Comparison of ENCODE assay signal across 15 cellular contexts in genomic region chr15:43908641-43909040, GRCh38.
A peak's percentile ranks its signal among the peaks of the same experiment; 100 is the strongest.
DNase-seq lines count a peak whose midpoint lies in the region; ATAC-seq and TF ChIP-seq lines count a peak whose summit lies in the region.
"Had no signal": no experiment of that assay in that cellular context is flagged by ENCODE, and none has a peak within 500 bp of the region (broad histone marks: within the 10 kb centered on the region; RNA-seq: fewer than 3 reads in every experiment).

No MANE protein-coding gene starts in this region.

- H3K36me3 Mint-ChIP-seq in T-cell = no peaks in the 10 kb centered on the region
- H3K36me3 Mint-ChIP-seq in stimulated activated naive B cell treated with anti-CD40 and anti-IgM and Interleukin-4, amounts not matched to agents 10 μg/mL and 1 μg/mL and 100 μg/mL, for 72 hours = no peaks in the 10 kb centered on the region
- H3K36me3 Mint-ChIP-seq: CD4-positive, alpha-beta memory T cell had no signal

- H3K4me1 ChIP-seq in adipocyte (ENCODE audit: control insufficient read depth, insufficient read depth, low read length) = peaks cover 56% of the 10 kb centered on the region
- H3K4me1 ChIP-seq in subcutaneous abdominal adipose tissue (ENCODE audit: control insufficient read depth in 5 of 5, insufficient read depth in 5 of 5, low read length in 5 of 5) = peaks cover 0 to 24% (median 9%) of the 10 kb centered on the region in 5 donors

- H3K36me3 ChIP-seq in adipocyte (ENCODE audit: control insufficient read depth, insufficient read depth, low read length, severe bottlenecking) = no peaks in the 10 kb centered on the region
- no peaks in the 10 kb centered on the region for H3K36me3 ChIP-seq in subcutaneous abdominal adipose tissue (ENCODE audit: control insufficient read depth in 5 of 5, insufficient read depth in 5 of 5, low read length in 5 of 5)
- H3K36me3 ChIP-seq: BE2C had no signal

- no peak overlapping the region for H3K4me3 Mint-ChIP-seq in T-cell
- H3K4me3 Mint-ChIP-seq in stimulated activated naive B cell treated with anti-CD40 and anti-IgM and Interleukin-4, amounts not matched to agents 10 μg/mL and 1 μg/mL and 100 μg/mL, for 72 hours = no peak overlapping the region
- H3K4me3 Mint-ChIP-seq: CD4-positive, alpha-beta memory T cell had no signal

- H3K27me3 Mint-ChIP-seq in T-cell = peaks cover 0 to 3% of the 10 kb centered on the region in 2 donors
- peaks cover 4 to 5% of the 10 kb centered on the region in 2 donors for H3K27me3 Mint-ChIP-seq in stimulated activated naive B cell treated with anti-CD40 and anti-IgM and Interleukin-4, amounts not matched to agents 10 μg/mL and 1 μg/mL and 100 μg/mL, for 72 hours

- ATAC-seq in T-cell (replicated peaks in 1 of 4) = no peak
- no peak for ATAC-seq in stimulated activated naive B cell treated with anti-CD40 and anti-IgM and Interleukin-4, amounts not matched to agents 10 μg/mL and 1 μg/mL and 100 μg/mL, for 72 hours (replicated peaks)
- ATAC-seq: GM12878, HCT116 had no signal

- H3K9ac ChIP-seq in adipocyte (ENCODE audit: low read length) (peak overlapping the region; percentile 72), subcutaneous abdominal adipose tissue (ENCODE audit: low read length in 5 of 5) (peak overlapping the region in 1 of 5 donors; percentile 52)

- DNase-seq in AG04450 (ENCODE audit: low read depth, low spot score) (no peak), adipocyte (ENCODE audit: low read depth) (no peak), foreskin fibroblast (peak; percentile 32 to 58), T-cell (no peak), AG08395 (ENCODE audit: low spot score) (no peak)
- DNase-seq in stimulated activated naive B cell treated with anti-CD40 and anti-IgM and Interleukin-4, amounts not matched to agents 10 μg/mL and 1 μg/mL and 100 μg/mL, for 72 hours = no peak
- DNase-seq: 8988T; BE2C; CD4-positive, alpha-beta memory T cell; DMS79; IMR-90 had no signal

- H3K4me3 ChIP-seq in AG04450 (ENCODE audit: low read depth, low read length) (no peak overlapping the region), adipocyte (ENCODE audit: low read length) (no peak overlapping the region), foreskin fibroblast (ENCODE audit: low read depth in 1 of 2, low read length in 2 of 2) (no peak overlapping the region), subcutaneous abdominal adipose tissue (ENCODE audit: low read depth in 1 of 5, low read length in 5 of 5) (no peak overlapping the region)
- H3K4me3 ChIP-seq: GM12878 had no signal

- H3K9me3 ChIP-seq in AG04450 (ENCODE audit: control insufficient read depth, insufficient read depth, low read length) (no peaks in the 10 kb centered on the region), adipocyte (ENCODE audit: control insufficient read depth, low read length) (no peaks in the 10 kb centered on the region), subcutaneous abdominal adipose tissue (ENCODE audit: control insufficient read depth in 5 of 5, low read length in 5 of 5) (no peaks in the 10 kb centered on the region)
- H3K9me3 ChIP-seq: BE2C had no signal

- H3K9me3 Mint-ChIP-seq in T-cell = no peaks in the 10 kb centered on the region
- no peaks in the 10 kb centered on the region for H3K9me3 Mint-ChIP-seq in stimulated activated naive B cell treated with anti-CD40 and anti-IgM and Interleukin-4, amounts not matched to agents 10 μg/mL and 1 μg/mL and 100 μg/mL, for 72 hours

- POLR2A ChIA-PET in AG04450 (lab: Yijun Ruan, JAX) (no interaction called here), T-cell (lab: Charles Lee) (no interaction called here)

- CTCF ChIA-PET in AG04450 (lab: Charles Lee) = interaction anchor here (0.6 kb wide), 1 partner anchor 311 kb away, joined by 3 read pairs; no protein-coding TSS in a partner anchor
- CTCF ChIA-PET in T-cell (lab: Charles Lee) = no interaction called here

- no peak for TF ChIP-seq CTCF in AG04450 (IDR thresholded peaks at IDR 0.05; ENCODE audit: low read depth, low read length)
- no peak for TF ChIP-seq CTCF in foreskin fibroblast (IDR thresholded peaks at IDR 0.05; ENCODE audit: low read depth, low read length)

- H3K27me3 ChIP-seq in AG04450 (ENCODE audit: control insufficient read depth, insufficient read depth, low read length) = no peaks in the 10 kb centered on the region
- no peaks in the 10 kb centered on the region for H3K27me3 ChIP-seq in adipocyte (replicated peaks; ENCODE audit: control insufficient read depth, insufficient read depth, low read length)
- H3K27me3 ChIP-seq in subcutaneous abdominal adipose tissue (ENCODE audit: control insufficient read depth in 5 of 5, insufficient read depth in 4 of 5, low read length in 5 of 5) = no peaks in the 10 kb centered on the region
- H3K27me3 ChIP-seq: BE2C had no signal

- no peak overlapping the region for H3K27ac Mint-ChIP-seq in T-cell
- H3K27ac Mint-ChIP-seq in stimulated activated naive B cell treated with anti-CD40 and anti-IgM and Interleukin-4, amounts not matched to agents 10 μg/mL and 1 μg/mL and 100 μg/mL, for 72 hours = no peak overlapping the region
- H3K27ac Mint-ChIP-seq: CD4-positive, alpha-beta memory T cell had no signal

- H3K4me1 Mint-ChIP-seq in T-cell = peaks cover 5 to 6% (median 5%) of the 10 kb centered on the region in 3 donors
- H3K4me1 Mint-ChIP-seq in stimulated activated naive B cell treated with anti-CD40 and anti-IgM and Interleukin-4, amounts not matched to agents 10 μg/mL and 1 μg/mL and 100 μg/mL, for 72 hours = peaks cover 3 to 5% of the 10 kb centered on the region in 2 donors

- H3K27ac ChIP-seq in AG04450 (ENCODE audit: low read depth, low read length) (peak overlapping the region; percentile 31), subcutaneous abdominal adipose tissue (ENCODE audit: low read depth, low read length) (peak overlapping the region; percentile 38)
- H3K27ac ChIP-seq: C4-2B had no signal

Comparison
In these comparisons a context has a peak if more than half of its experiments do, and no peak if none do; other contexts are left out.
1. DNase-seq: peak in foreskin fibroblast (2 of 2); none in AG04450 (single experiment), adipocyte (single experiment), T-cell (0 of 34), stimulated activated naive B cell treated with anti-CD40 and anti-IgM and Interleukin-4, amounts not matched to agents 10 μg/mL and 1 μg/mL and 100 μg/mL, for 72 hours (single experiment) and AG08395 (single experiment).